ENCODE assay signal across 9 cellular contexts in genomic region chr2:47271054-47272000, GRCh38.
A peak's percentile ranks its signal among the peaks of the same experiment; 100 is the strongest.
DNase-seq lines count a peak whose midpoint lies in the region; ATAC-seq, FAIRE-seq and TF ChIP-seq lines count a peak whose summit lies in the region.
"Had no signal": no experiment of that assay in that cellular context is flagged by ENCODE, and none has a peak within 500 bp of the region (broad histone marks: within the 10 kb centered on the region; RNA-seq: fewer than 3 reads in every experiment).

No MANE protein-coding gene starts in this region.

- H3K4me3 ChIP-seq in dorsolateral prefrontal cortex (peak overlapping the region in 11 of 59 donors; percentile 45 to 68 (median 61)), skeletal muscle tissue (ENCODE audit: low read length in 3 of 3) (no peak overlapping the region)

- DNase-seq in GM19239 (ENCODE audit: insufficient read length, low spot score) = no peak
- DNase-seq in NCI-H345 treated with DMSO at 0.1 percent for 48 hours (lab: John Stamatoyannopoulos, UW; ENCODE audit: unreplicated experiment) = peak; percentile 18
- DNase-seq in dorsolateral prefrontal cortex = no peak
- no peak for DNase-seq in stimulated activated CD4-positive, alpha-beta T cell treated with anti-CD3 and anti-CD28 coated beads, Interleukin-12 subunit alpha, Interleukin-12 subunit beta, amount 100 ng/mL, for 4 hours
- DNase-seq in AG20443 (ENCODE audit: low spot score) = no peak
- no peak for DNase-seq in urothelium cell line (ENCODE audit: low spot score)

- peak overlapping the region in 1 of 3 donors; percentile 54 for H3K9ac ChIP-seq in skeletal muscle tissue (ENCODE audit: low read depth in 1 of 3, low read length in 3 of 3)

- no peaks in the 10 kb centered on the region for H3K36me3 ChIP-seq in skeletal muscle tissue (ENCODE audit: control insufficient read depth in 3 of 3, insufficient read depth in 3 of 3, low read length in 3 of 3)

- H3K27me3 ChIP-seq in dorsolateral prefrontal cortex (no peaks in the 10 kb centered on the region), skeletal muscle tissue (ENCODE audit: control insufficient read depth in 3 of 3, insufficient read depth in 3 of 3, low read length in 3 of 3) (no peaks in the 10 kb centered on the region)

- H3K9me3 ChIP-seq in skeletal muscle tissue (ENCODE audit: control insufficient read depth in 3 of 3, low read length in 3 of 3) = no peaks in the 10 kb centered on the region

- no peak for TF ChIP-seq CTCF in dorsolateral prefrontal cortex (IDR thresholded peaks at IDR 0.05 in 54 of 56, conservative IDR thresholded peaks at IDR 0.05 in 2 of 56; ENCODE audit: low read depth in 1 of 56, partially characterized antibody in 56 of 56)

- intact Hi-C loops in dorsolateral prefrontal cortex (cut with DNase I) = loop anchor here (5.0 kb wide), 2 partner anchors 36 to 41 kb away; no protein-coding TSS in a partner anchor

- no peak for ATAC-seq in GM18867 (IDR thresholded peaks at IDR 0.05; ENCODE audit: unreplicated experiment)

- FAIRE-seq in GM19239 (lab: Jason Lieb, UNC) (peak; percentile 39), urothelium cell line (lab: Jason Lieb, UNC) (no peak)
- FAIRE-seq: keratinocyte had no signal

- H3K27ac ChIP-seq in dorsolateral prefrontal cortex = peak overlapping the region in 58 of 59 donors; percentile 19 to 94 (median 88)
- peak overlapping the region; percentile 81 for H3K27ac ChIP-seq in skeletal muscle tissue (ENCODE audit: low read depth, low read length)

- H3K4me1 ChIP-seq in skeletal muscle tissue (ENCODE audit: control insufficient read depth in 3 of 3, insufficient read depth in 3 of 3, low read length in 3 of 3) = peaks cover 24 to 40% (median 38%) of the 10 kb centered on the region in 3 donors
